ENCODE assay signal across 2 cellular contexts in the genomic region with DNA sequence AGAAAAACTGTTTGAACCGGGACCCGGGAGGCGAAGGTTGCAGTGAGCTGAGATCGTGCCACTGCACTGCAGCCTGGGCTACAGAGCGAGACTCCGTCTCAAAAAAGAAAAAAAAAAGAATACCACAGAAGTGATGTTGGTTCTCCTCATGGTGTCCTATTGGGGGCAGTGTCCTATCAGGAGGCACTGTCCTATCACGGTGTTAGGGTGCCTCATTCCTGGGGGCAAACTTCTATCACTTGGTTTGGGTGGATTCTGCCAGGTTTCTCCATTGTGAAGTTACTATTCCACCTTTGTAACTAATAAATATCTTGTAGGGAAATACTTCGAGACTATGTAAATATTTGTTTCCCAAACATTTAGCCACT.
TF ChIP-seq lines count a peak whose summit lies in the region.

No MANE protein-coding gene starts in this region.

TF ChIP-seq in A549, 52 proteins besides CTCF, POLR2A, EP300 and RAD21 (continued from another document):
- TF ChIP-seq, protein P1, sequence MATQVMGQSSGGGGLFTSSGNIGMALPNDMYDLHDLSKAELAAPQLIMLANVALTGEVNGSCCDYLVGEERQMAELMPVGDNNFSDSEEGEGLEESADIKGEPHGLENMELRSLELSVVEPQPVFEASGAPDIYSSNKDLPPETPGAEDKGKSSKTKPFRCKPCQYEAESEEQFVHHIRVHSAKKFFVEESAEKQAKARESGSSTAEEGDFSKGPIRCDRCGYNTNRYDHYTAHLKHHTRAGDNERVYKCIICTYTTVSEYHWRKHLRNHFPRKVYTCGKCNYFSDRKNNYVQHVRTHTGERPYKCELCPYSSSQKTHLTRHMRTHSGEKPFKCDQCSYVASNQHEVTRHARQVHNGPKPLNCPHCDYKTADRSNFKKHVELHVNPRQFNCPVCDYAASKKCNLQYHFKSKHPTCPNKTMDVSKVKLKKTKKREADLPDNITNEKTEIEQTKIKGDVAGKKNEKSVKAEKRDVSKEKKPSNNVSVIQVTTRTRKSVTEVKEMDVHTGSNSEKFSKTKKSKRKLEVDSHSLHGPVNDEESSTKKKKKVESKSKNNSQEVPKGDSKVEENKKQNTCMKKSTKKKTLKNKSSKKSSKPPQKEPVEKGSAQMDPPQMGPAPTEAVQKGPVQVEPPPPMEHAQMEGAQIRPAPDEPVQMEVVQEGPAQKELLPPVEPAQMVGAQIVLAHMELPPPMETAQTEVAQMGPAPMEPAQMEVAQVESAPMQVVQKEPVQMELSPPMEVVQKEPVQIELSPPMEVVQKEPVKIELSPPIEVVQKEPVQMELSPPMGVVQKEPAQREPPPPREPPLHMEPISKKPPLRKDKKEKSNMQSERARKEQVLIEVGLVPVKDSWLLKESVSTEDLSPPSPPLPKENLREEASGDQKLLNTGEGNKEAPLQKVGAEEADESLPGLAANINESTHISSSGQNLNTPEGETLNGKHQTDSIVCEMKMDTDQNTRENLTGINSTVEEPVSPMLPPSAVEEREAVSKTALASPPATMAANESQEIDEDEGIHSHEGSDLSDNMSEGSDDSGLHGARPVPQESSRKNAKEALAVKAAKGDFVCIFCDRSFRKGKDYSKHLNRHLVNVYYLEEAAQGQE (IDR thresholded peaks at IDR 0.05): no peak
- TF ChIP-seq ZFP36 (IDR thresholded peaks at IDR 0.05; ENCODE audit: borderline replicate concordance, partially characterized antibody): no peak

TF ChIP-seq in WTC11, 78 proteins besides CTCF, POLR2A, EP300 and RAD21 (continued from another document):
- TF ChIP-seq, protein P2, sequence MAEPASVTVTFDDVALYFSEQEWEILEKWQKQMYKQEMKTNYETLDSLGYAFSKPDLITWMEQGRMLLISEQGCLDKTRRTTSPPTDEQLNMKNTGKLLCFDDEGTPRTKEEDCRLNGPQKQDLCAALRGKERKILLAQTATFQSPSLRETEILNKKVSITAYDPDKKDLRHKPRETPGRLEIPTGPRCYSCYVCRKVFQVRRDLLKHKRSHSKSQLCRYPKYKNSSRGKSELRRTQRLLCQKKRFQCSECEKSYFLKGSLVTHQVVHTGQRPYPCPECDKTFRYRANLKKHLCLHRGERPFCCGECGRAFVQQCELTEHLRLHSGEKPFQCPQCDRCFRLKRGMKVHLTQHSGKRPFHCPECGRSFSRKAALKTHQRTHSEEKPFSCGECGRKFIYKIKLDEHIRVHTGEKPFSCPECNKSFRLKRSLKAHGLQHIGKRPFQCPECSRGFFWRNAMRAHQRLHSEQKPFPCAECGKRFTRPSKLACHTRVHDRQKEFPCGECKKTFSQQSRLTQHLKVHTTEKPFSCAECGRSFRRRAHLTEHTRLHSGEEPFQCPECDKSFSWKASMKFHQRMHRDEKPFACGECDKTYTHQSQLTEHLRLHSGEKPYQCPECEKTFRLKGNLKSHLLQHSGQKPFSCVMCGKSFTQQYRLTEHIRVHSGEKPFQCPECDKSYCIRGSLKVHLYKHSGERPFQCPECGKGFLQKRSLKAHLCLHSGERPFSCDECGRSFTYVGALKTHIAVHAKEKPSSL (CRISPR knock-in tag; conservative IDR thresholded peaks at IDR 0.05): no peak
- no peak for TF ChIP-seq ZNF219 (CRISPR knock-in tag; IDR thresholded peaks at IDR 0.05; ENCODE audit: borderline replicate concordance)
- no peak for TF ChIP-seq ZNF317 (CRISPR knock-in tag; IDR thresholded peaks at IDR 0.05; ENCODE audit: borderline replicate concordance, low read depth)
- no peak for TF ChIP-seq ZNF263 (CRISPR knock-in tag; IDR thresholded peaks at IDR 0.05; ENCODE audit: low read depth)
- TF ChIP-seq ZNF121 (CRISPR knock-in tag; IDR thresholded peaks at IDR 0.05): no peak
- TF ChIP-seq ZNF232 (CRISPR knock-in tag; IDR thresholded peaks at IDR 0.05): no peak
- TF ChIP-seq IRF2 (CRISPR knock-in tag; IDR thresholded peaks at IDR 0.05; ENCODE audit: borderline replicate concordance, low read depth): no peak
- TF ChIP-seq, protein P3, sequence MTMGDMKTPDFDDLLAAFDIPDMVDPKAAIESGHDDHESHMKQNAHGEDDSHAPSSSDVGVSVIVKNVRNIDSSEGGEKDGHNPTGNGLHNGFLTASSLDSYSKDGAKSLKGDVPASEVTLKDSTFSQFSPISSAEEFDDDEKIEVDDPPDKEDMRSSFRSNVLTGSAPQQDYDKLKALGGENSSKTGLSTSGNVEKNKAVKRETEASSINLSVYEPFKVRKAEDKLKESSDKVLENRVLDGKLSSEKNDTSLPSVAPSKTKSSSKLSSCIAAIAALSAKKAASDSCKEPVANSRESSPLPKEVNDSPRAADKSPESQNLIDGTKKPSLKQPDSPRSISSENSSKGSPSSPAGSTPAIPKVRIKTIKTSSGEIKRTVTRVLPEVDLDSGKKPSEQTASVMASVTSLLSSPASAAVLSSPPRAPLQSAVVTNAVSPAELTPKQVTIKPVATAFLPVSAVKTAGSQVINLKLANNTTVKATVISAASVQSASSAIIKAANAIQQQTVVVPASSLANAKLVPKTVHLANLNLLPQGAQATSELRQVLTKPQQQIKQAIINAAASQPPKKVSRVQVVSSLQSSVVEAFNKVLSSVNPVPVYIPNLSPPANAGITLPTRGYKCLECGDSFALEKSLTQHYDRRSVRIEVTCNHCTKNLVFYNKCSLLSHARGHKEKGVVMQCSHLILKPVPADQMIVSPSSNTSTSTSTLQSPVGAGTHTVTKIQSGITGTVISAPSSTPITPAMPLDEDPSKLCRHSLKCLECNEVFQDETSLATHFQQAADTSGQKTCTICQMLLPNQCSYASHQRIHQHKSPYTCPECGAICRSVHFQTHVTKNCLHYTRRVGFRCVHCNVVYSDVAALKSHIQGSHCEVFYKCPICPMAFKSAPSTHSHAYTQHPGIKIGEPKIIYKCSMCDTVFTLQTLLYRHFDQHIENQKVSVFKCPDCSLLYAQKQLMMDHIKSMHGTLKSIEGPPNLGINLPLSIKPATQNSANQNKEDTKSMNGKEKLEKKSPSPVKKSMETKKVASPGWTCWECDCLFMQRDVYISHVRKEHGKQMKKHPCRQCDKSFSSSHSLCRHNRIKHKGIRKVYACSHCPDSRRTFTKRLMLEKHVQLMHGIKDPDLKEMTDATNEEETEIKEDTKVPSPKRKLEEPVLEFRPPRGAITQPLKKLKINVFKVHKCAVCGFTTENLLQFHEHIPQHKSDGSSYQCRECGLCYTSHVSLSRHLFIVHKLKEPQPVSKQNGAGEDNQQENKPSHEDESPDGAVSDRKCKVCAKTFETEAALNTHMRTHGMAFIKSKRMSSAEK (CRISPR knock-in tag; IDR thresholded peaks at IDR 0.05; ENCODE audit: borderline replicate concordance): no peak
- no peak for TF ChIP-seq GTF2I (CRISPR knock-in tag; conservative IDR thresholded peaks at IDR 0.05)
- TF ChIP-seq SOX15 (CRISPR knock-in tag; IDR thresholded peaks at IDR 0.05): no peak
- TF ChIP-seq ATF1 (CRISPR knock-in tag; IDR thresholded peaks at IDR 0.05): no peak
- TF ChIP-seq ZNF671 (CRISPR knock-in tag; IDR thresholded peaks at IDR 0.05): no peak
- no peak for TF ChIP-seq NFE2L1 (CRISPR knock-in tag; IDR thresholded peaks at IDR 0.05)
- TF ChIP-seq, protein P4, sequence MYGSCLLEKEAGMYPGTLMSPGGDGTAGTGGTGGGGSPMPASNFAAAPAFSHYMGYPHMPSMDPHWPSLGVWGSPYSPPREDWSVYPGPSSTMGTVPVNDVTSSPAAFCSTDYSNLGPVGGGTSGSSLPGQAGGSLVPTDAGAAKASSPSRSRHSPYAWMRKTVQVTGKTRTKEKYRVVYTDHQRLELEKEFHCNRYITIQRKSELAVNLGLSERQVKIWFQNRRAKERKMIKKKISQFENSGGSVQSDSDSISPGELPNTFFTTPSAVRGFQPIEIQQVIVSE (CRISPR knock-in tag; IDR thresholded peaks at IDR 0.05; ENCODE audit: borderline replicate concordance): no peak
- TF ChIP-seq, protein P5, sequence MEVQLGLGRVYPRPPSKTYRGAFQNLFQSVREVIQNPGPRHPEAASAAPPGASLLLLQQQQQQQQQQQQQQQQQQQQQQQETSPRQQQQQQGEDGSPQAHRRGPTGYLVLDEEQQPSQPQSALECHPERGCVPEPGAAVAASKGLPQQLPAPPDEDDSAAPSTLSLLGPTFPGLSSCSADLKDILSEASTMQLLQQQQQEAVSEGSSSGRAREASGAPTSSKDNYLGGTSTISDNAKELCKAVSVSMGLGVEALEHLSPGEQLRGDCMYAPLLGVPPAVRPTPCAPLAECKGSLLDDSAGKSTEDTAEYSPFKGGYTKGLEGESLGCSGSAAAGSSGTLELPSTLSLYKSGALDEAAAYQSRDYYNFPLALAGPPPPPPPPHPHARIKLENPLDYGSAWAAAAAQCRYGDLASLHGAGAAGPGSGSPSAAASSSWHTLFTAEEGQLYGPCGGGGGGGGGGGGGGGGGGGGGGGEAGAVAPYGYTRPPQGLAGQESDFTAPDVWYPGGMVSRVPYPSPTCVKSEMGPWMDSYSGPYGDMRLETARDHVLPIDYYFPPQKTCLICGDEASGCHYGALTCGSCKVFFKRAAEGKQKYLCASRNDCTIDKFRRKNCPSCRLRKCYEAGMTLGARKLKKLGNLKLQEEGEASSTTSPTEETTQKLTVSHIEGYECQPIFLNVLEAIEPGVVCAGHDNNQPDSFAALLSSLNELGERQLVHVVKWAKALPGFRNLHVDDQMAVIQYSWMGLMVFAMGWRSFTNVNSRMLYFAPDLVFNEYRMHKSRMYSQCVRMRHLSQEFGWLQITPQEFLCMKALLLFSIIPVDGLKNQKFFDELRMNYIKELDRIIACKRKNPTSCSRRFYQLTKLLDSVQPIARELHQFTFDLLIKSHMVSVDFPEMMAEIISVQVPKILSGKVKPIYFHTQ (CRISPR knock-in tag; IDR thresholded peaks at IDR 0.05): no peak
